In the genomic region with DNA sequence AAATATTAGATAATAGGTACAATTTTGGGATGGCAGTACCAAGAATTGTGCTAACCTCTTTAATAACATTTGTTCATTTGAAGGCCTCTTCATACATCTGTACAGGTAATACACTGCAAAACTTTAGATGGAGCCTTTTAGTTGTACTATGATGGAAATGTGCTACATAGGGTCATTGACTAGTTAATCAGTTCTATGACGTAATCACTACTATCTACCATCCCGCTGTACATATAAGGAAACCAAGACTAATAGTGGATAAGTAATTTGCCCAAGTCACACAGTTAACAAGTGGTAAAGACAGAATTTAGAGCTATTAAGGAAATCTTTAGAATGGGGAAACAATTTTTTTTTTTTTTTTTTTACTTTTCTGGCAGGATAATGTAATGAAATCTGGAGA, we compare ENCODE assay signal across 11 cellular contexts.
"Had no signal": no experiment of that assay in that cellular context is flagged by ENCODE, and none has a peak within 500 bp of the region (broad histone marks: within the 10 kb centered on the region; RNA-seq: fewer than 3 reads in every experiment).

No MANE protein-coding gene starts in this region.

- H3K4me2 ChIP-seq: GM23338 had no signal

- H3K9ac ChIP-seq: GM23248 had no signal

- H3K27ac ChIP-seq: GM23248 had no signal

- H2AFZ ChIP-seq: GM23248, GM23338 had no signal

- FAIRE-seq: H1, H54 had no signal

- ATAC-seq: GM23338, HCT116 had no signal

- H3K9me3 ChIP-seq: HAP-1 had no signal

- H3K4me3 ChIP-seq: GM23248, GM23338, HAP-1 had no signal

- DNase-seq: GM23248, GOT3, H7, H9, HCEC 1CT, HFFc6 had no signal

- H3K36me3 ChIP-seq: HAP-1 had no signal
